Comparison of ENCODE assay signal across 21 cellular contexts in genomic region chr20:11003341-11003740, GRCh38.
A peak's percentile ranks its signal among the peaks of the same experiment; 100 is the strongest.
DNase-seq lines count a peak whose midpoint lies in the region; FAIRE-seq and TF ChIP-seq lines count a peak whose summit lies in the region.
"Had no signal": no experiment of that assay in that cellular context is flagged by ENCODE, and none has a peak within 500 bp of the region (broad histone marks: within the 10 kb centered on the region; RNA-seq: fewer than 3 reads in every experiment).

No MANE protein-coding gene starts in this region.

- H3K4me3 ChIP-seq in left ventricle myocardium inferior, result no peak overlapping the region
- no peak overlapping the region for H3K4me3 ChIP-seq in right atrium auricular region
- H3K4me3 ChIP-seq in mammary epithelial cell (replicated peaks in 1 of 3; ENCODE audit: insufficient read depth in 1 of 3, low read depth in 2 of 3, low read length in 3 of 3), result no peak overlapping the region
- no peak overlapping the region for H3K4me3 ChIP-seq in keratinocyte (ENCODE audit: control insufficient read depth in 2 of 3, extremely low read depth in 1 of 3, insufficient read depth in 2 of 3, low read depth in 1 of 3, low read length in 3 of 3)
- H3K4me3 ChIP-seq in hepatocyte, result no peak overlapping the region
- H3K4me3 ChIP-seq: SJCRH30 had no signal

- dilution Hi-C loops in mammary epithelial cell (cut with HindIII; ENCODE audit: low sequenced_read_pairs) (no loop called here), keratinocyte (cut with MboI; ENCODE audit: extremely low pct_ligation_motif_present, low sequenced_read_pairs) (no loop called here)

- H3K9me2 ChIP-seq in hepatocyte (replicated peaks; ENCODE audit: insufficient read depth), result no peaks in the 10 kb centered on the region

- CTCF ChIA-PET in mammary epithelial cell (lab: Charles Lee; ENCODE audit: low non-redundant PET), result no interaction called here

- H3K27ac ChIP-seq in left ventricle myocardium inferior (replicated peaks) (peak overlapping the region; percentile 54), right atrium auricular region (no peak overlapping the region), mammary epithelial cell (ENCODE audit: insufficient read depth, low read depth, low read length) (peak overlapping the region; percentile 89), keratinocyte (ENCODE audit: control insufficient read depth, insufficient read depth, low read length) (peak overlapping the region; percentile 89), hepatocyte (no peak overlapping the region)
- H3K27ac ChIP-seq: KMS-11, RWPE1, SJCRH30 had no signal

- WGBS in mammary epithelial cell (ENCODE audit: low coverage, missing lambda C conversion rate), result 0% methylated on average over 2 of the region's 2 CpGs
- 73% methylated on average over 2 of the region's 2 CpGs for WGBS in hepatocyte (ENCODE audit: low lambda C conversion rate, missing lambda C conversion rate)

- H4K20me1 ChIP-seq in mammary epithelial cell (ENCODE audit: insufficient read depth, low read length), result no peaks in the 10 kb centered on the region
- H4K20me1 ChIP-seq in keratinocyte (ENCODE audit: control insufficient read depth, extremely low read depth, insufficient read depth, low read length), result no peaks in the 10 kb centered on the region
- H4K20me1 ChIP-seq in hepatocyte (ENCODE audit: insufficient read depth, poor library complexity, severe bottlenecking), result no peaks in the 10 kb centered on the region

- H3K9ac ChIP-seq in mammary epithelial cell (ENCODE audit: insufficient read depth, low read length) (no peak overlapping the region), keratinocyte (ENCODE audit: control insufficient read depth, extremely low read depth, insufficient read depth, low read length) (no peak overlapping the region)
- H3K9ac ChIP-seq: KMS-11 had no signal

- H2AFZ ChIP-seq in mammary epithelial cell (ENCODE audit: low read depth, low read length), result peak overlapping the region; percentile 43
- peak overlapping the region; percentile 41 for H2AFZ ChIP-seq in keratinocyte (ENCODE audit: control insufficient read depth, low read length)
- no peak overlapping the region for H2AFZ ChIP-seq in hepatocyte

- DNase-seq in left ventricle myocardium inferior (no peak), right atrium auricular region (ENCODE audit: low spot score) (no peak), mammary epithelial cell (peak; percentile 44), keratinocyte (ENCODE audit: low read depth, low spot score) (no peak), NCI-H1048 (lab: John Stamatoyannopoulos, UW) (no peak), GDM1 (lab: John Stamatoyannopoulos, UW) (no peak), medulla oblongata (ENCODE audit: extremely low spot score) (no peak), hepatocyte (ENCODE audit: low spot score) (no peak)
- DNase-seq: AML-193; COR-L47; HFFc6; NCI-H1105; NCI-H1694 treated with DMSO at 0.1 percent for 48 hours; NCI-H446; NK-92 treated with Interleukin-12 subunit alpha and Interleukin-12 subunit beta, amount 100 ng/mL, for 24 hours; SJCRH30 had no signal

- H3K36me3 ChIP-seq in left ventricle myocardium inferior (no peaks in the 10 kb centered on the region), right atrium auricular region (no peaks in the 10 kb centered on the region), mammary epithelial cell (ENCODE audit: insufficient read depth, low read length) (no peaks in the 10 kb centered on the region), keratinocyte (ENCODE audit: control insufficient read depth in 2 of 2, extremely low read depth in 1 of 2, insufficient read depth in 2 of 2, low read length in 2 of 2) (no peaks in the 10 kb centered on the region), hepatocyte (replicated peaks; ENCODE audit: insufficient read depth, low read depth) (no peaks in the 10 kb centered on the region)
- H3K36me3 ChIP-seq: SJCRH30 had no signal

- H3K9me3 ChIP-seq in left ventricle myocardium inferior (replicated peaks) (peaks cover 13% of the 10 kb centered on the region), right atrium auricular region (no peaks in the 10 kb centered on the region), mammary epithelial cell (replicated peaks; ENCODE audit: insufficient read depth, low read length) (peaks cover 3% of the 10 kb centered on the region), keratinocyte (ENCODE audit: control insufficient read depth, low read depth, low read length) (no peaks in the 10 kb centered on the region), hepatocyte (ENCODE audit: low read depth) (no peaks in the 10 kb centered on the region)
- H3K9me3 ChIP-seq: SJCRH30 had no signal

- peak; percentile 93 for FAIRE-seq in keratinocyte (lab: Jason Lieb, UNC)
- FAIRE-seq: GM19239, H54, HepG2 had no signal

- TF ChIP-seq CTCF in left ventricle myocardium inferior (IDR thresholded peaks at IDR 0.05; ENCODE audit: borderline replicate concordance) (no peak), right atrium auricular region (IDR thresholded peaks at IDR 0.05) (no peak), mammary epithelial cell (conservative IDR thresholded peaks at IDR 0.05 in 1 of 2, IDR thresholded peaks at IDR 0.05 in 1 of 2; ENCODE audit: extremely low read depth in 1 of 2, insufficient read depth in 1 of 2, low read depth in 1 of 2, low read length in 2 of 2) (no peak), keratinocyte (optimal IDR thresholded peaks at IDR 0.05 in 1 of 3, IDR thresholded peaks at IDR 0.05 in 1 of 3, conservative IDR thresholded peaks at IDR 0.05 in 1 of 3; ENCODE audit: extremely low read depth in 1 of 3, insufficient read depth in 2 of 3, low read length in 3 of 3) (no peak), hepatocyte (IDR thresholded peaks at IDR 0.05; ENCODE audit: poor library complexity) (no peak)

- H3K79me2 ChIP-seq in mammary epithelial cell (ENCODE audit: insufficient read depth, low read length) (no peaks in the 10 kb centered on the region), keratinocyte (ENCODE audit: control insufficient read depth, insufficient read depth, low read length) (no peaks in the 10 kb centered on the region), hepatocyte (no peaks in the 10 kb centered on the region)

- peak overlapping the region; percentile 6 for H3K4me2 ChIP-seq in mammary epithelial cell (ENCODE audit: insufficient read depth, low read depth, low read length)
- H3K4me2 ChIP-seq in keratinocyte (ENCODE audit: control insufficient read depth, extremely low read depth, insufficient read depth, low read depth, low read length), result peak overlapping the region; percentile 75
- no peak overlapping the region for H3K4me2 ChIP-seq in hepatocyte
- H3K4me2 ChIP-seq: KMS-11 had no signal

- H3K4me1 ChIP-seq in left ventricle myocardium inferior (peaks cover 12% of the 10 kb centered on the region), right atrium auricular region (no peaks in the 10 kb centered on the region), mammary epithelial cell (ENCODE audit: insufficient read depth, low read length) (peaks cover 35% of the 10 kb centered on the region), keratinocyte (ENCODE audit: control insufficient read depth, extremely low read depth, insufficient read depth, low read length) (peaks cover 34% of the 10 kb centered on the region), hepatocyte (ENCODE audit: insufficient read depth) (peaks cover 8% of the 10 kb centered on the region)
- H3K4me1 ChIP-seq: SJCRH30 had no signal

- in situ Hi-C loops in mammary epithelial cell (cut with MboI; ENCODE audit: low sequenced_read_pairs in 2 of 2), result no loop called here

- no peaks in the 10 kb centered on the region for H3K27me3 ChIP-seq in left ventricle myocardium inferior (ENCODE audit: low read depth)
- no peaks in the 10 kb centered on the region for H3K27me3 ChIP-seq in right atrium auricular region
- H3K27me3 ChIP-seq in mammary epithelial cell (ENCODE audit: insufficient read depth, low read length), result no peaks in the 10 kb centered on the region
- no peaks in the 10 kb centered on the region for H3K27me3 ChIP-seq in keratinocyte (ENCODE audit: control insufficient read depth, extremely low read depth, insufficient read depth, low read length)
- no peaks in the 10 kb centered on the region for H3K27me3 ChIP-seq in hepatocyte
- H3K27me3 ChIP-seq: SJCRH30 had no signal

- no peaks in the 10 kb centered on the region for H3K9me1 ChIP-seq in keratinocyte (ENCODE audit: control insufficient read depth, extremely low read depth, insufficient read depth, low read length)

- intact Hi-C loops in left ventricle myocardium inferior (cut with micrococcal nuclease), result no loop called here
- intact Hi-C loops in mammary epithelial cell (cut with micrococcal nuclease), result loop anchor here (2.0 to 5.0 kb wide), 8 partner anchors 81 to 446 kb away; no protein-coding TSS in a partner anchor

- no TSS peak for BruUV-seq in mammary epithelial cell (replicated peaks; lab: Mats Ljungman, UMichigan)

Comparison
In these comparisons a context has a peak if more than half of its experiments do, and no peak if none do; other contexts are left out.
1. H3K27ac ChIP-seq: peak in left ventricle myocardium inferior (single experiment), mammary epithelial cell (single experiment) and keratinocyte (single experiment); none in right atrium auricular region (0 of 2) and hepatocyte (single experiment).